ENCODE assay signal across 27 cellular contexts in genomic region chr13:80973721-80974120, GRCh38.
DNase-seq lines count a peak whose midpoint lies in the region; ATAC-seq, FAIRE-seq and TF ChIP-seq lines count a peak whose summit lies in the region.
"Had no signal": no experiment of that assay in that cellular context is flagged by ENCODE, and none has a peak within 500 bp of the region (broad histone marks: within the 10 kb centered on the region; RNA-seq: fewer than 3 reads in every experiment).

No MANE protein-coding gene starts in this region.

- dilution Hi-C loops in keratinocyte (cut with MboI; ENCODE audit: extremely low pct_ligation_motif_present, low sequenced_read_pairs), result no loop called here

- no peaks in the 10 kb centered on the region for H3K4me1 Mint-ChIP-seq in stimulated activated memory B cell treated with anti-CD40 and anti-IgM and Interleukin-4, amounts not matched to agents 10 μg/mL and 1 μg/mL and 100 μg/mL, for 72 hours
- H3K4me1 Mint-ChIP-seq: CD14-positive monocyte; CD8-positive, alpha-beta memory T cell had no signal

- H3K27me3 Mint-ChIP-seq in stimulated activated memory B cell treated with anti-CD40 and anti-IgM and Interleukin-4, amounts not matched to agents 10 μg/mL and 1 μg/mL and 100 μg/mL, for 72 hours, result no peaks in the 10 kb centered on the region
- H3K27me3 Mint-ChIP-seq: CD4-positive, alpha-beta T cell; CD8-positive, alpha-beta memory T cell had no signal

- FAIRE-seq in bronchial epithelial cell (lab: Jason Lieb, UNC), result no peak
- peak; percentile 46 for FAIRE-seq in keratinocyte (lab: Jason Lieb, UNC)
- FAIRE-seq: A549, D721Med, GM12891, GM19239, H1 had no signal

- ATAC-seq in GM18867 (IDR thresholded peaks at IDR 0.05; ENCODE audit: unreplicated experiment), result no peak
- no peak for ATAC-seq in stimulated activated memory B cell treated with anti-CD40 and anti-IgM and Interleukin-4, amounts not matched to agents 10 μg/mL and 1 μg/mL and 100 μg/mL, for 72 hours
- ATAC-seq: A549, HCT116 had no signal

- H4K20me1 ChIP-seq in keratinocyte (ENCODE audit: control insufficient read depth, extremely low read depth, insufficient read depth, low read length), result no peaks in the 10 kb centered on the region
- H4K20me1 ChIP-seq: BLaER1 treated with 17β-estradiol and CSF1 and Interleukin-3, amounts not matched to agents 10 nM and 100 nM had no signal

- H3K4me3 Mint-ChIP-seq in stimulated activated memory B cell treated with anti-CD40 and anti-IgM and Interleukin-4, amounts not matched to agents 10 μg/mL and 1 μg/mL and 100 μg/mL, for 72 hours, result no peak overlapping the region
- H3K4me3 Mint-ChIP-seq: CD14-positive monocyte; CD4-positive, alpha-beta T cell; CD8-positive, alpha-beta memory T cell had no signal

- no peaks in the 10 kb centered on the region for H3K36me3 Mint-ChIP-seq in stimulated activated memory B cell treated with anti-CD40 and anti-IgM and Interleukin-4, amounts not matched to agents 10 μg/mL and 1 μg/mL and 100 μg/mL, for 72 hours
- H3K36me3 Mint-ChIP-seq: CD14-positive monocyte; CD8-positive, alpha-beta memory T cell had no signal

- peak; percentile 13 for DNase-seq in HCEC 1CT
- DNase-seq in bronchial epithelial cell (ENCODE audit: low read depth), result peak; percentile 49
- peak; percentile 52 for DNase-seq in epithelial cell of esophagus (ENCODE audit: low read depth)
- no peak for DNase-seq in keratinocyte (ENCODE audit: low read depth, low spot score)
- no peak for DNase-seq in NCI-H2171 treated with DMSO at 0.1 percent for 48 hours (lab: John Stamatoyannopoulos, UW)
- DNase-seq: 8988T; ACHN; AML-193; BE2C; CD4-positive, alpha-beta T cell; CD8-positive, alpha-beta memory T cell; DMS 273 treated with DMSO at 0.1 percent for 48 hours; DMS79; EL; GF-D8; GM23248; H7 had no signal

- H3K79me2 ChIP-seq in keratinocyte (ENCODE audit: control insufficient read depth, insufficient read depth, low read length), result no peaks in the 10 kb centered on the region

- TF ChIP-seq CTCF in bronchial epithelial cell (IDR thresholded peaks at IDR 0.05; ENCODE audit: insufficient read depth, low read length, severe bottlenecking), result no peak
- no peak for TF ChIP-seq CTCF in epithelial cell of esophagus (IDR thresholded peaks at IDR 0.05; ENCODE audit: insufficient read depth, low read depth, low read length, missing control alignments)
- TF ChIP-seq CTCF in keratinocyte (optimal IDR thresholded peaks at IDR 0.05 in 1 of 3, IDR thresholded peaks at IDR 0.05 in 1 of 3, conservative IDR thresholded peaks at IDR 0.05 in 1 of 3; ENCODE audit: extremely low read depth in 1 of 3, insufficient read depth in 2 of 3, low read length in 3 of 3), result no peak

- H3K9me3 Mint-ChIP-seq in stimulated activated memory B cell treated with anti-CD40 and anti-IgM and Interleukin-4, amounts not matched to agents 10 μg/mL and 1 μg/mL and 100 μg/mL, for 72 hours, result no peaks in the 10 kb centered on the region
- H3K9me3 Mint-ChIP-seq: CD4-positive, alpha-beta T cell; CD8-positive, alpha-beta memory T cell had no signal

- H3K9ac ChIP-seq in keratinocyte (ENCODE audit: control insufficient read depth, extremely low read depth, insufficient read depth, low read length), result no peak overlapping the region
- H3K9ac ChIP-seq: BLaER1 treated with 17β-estradiol and CSF1 and Interleukin-3, amounts not matched to agents 10 nM and 100 nM; GM23248 had no signal

- no peak overlapping the region for H2AFZ ChIP-seq in keratinocyte (ENCODE audit: control insufficient read depth, low read length)
- H2AFZ ChIP-seq: GM23248 had no signal

- no peaks in the 10 kb centered on the region for H3K4me1 ChIP-seq in keratinocyte (ENCODE audit: control insufficient read depth, extremely low read depth, insufficient read depth, low read length)
- H3K4me1 ChIP-seq: A549, BE2C had no signal

- no peaks in the 10 kb centered on the region for H3K9me1 ChIP-seq in keratinocyte (ENCODE audit: control insufficient read depth, extremely low read depth, insufficient read depth, low read length)

- H3K27me3 ChIP-seq in bronchial epithelial cell (ENCODE audit: control insufficient read depth, insufficient read depth, low read length) (no peaks in the 10 kb centered on the region), keratinocyte (ENCODE audit: control insufficient read depth, extremely low read depth, insufficient read depth, low read length) (no peaks in the 10 kb centered on the region)
- H3K27me3 ChIP-seq: BE2C; BLaER1 treated with 17β-estradiol and CSF1 and Interleukin-3, amounts not matched to agents 10 nM and 100 nM had no signal

- H3K4me2 ChIP-seq in keratinocyte (ENCODE audit: control insufficient read depth, extremely low read depth, insufficient read depth, low read depth, low read length), result no peak overlapping the region
- H3K4me2 ChIP-seq: A549; BLaER1 treated with 17β-estradiol and CSF1 and Interleukin-3, amounts not matched to agents 10 nM and 100 nM had no signal

- H3K4me3 ChIP-seq in bronchial epithelial cell (ENCODE audit: low read depth, low read length) (no peak overlapping the region), epithelial cell of esophagus (ENCODE audit: low read length) (no peak overlapping the region), keratinocyte (ENCODE audit: control insufficient read depth in 2 of 3, extremely low read depth in 1 of 3, insufficient read depth in 2 of 3, low read depth in 1 of 3, low read length in 3 of 3) (no peak overlapping the region)
- H3K4me3 ChIP-seq: A549; BLaER1 treated with 17β-estradiol and CSF1 and Interleukin-3, amounts not matched to agents 10 nM and 100 nM; GM23248 had no signal

- H3K9me3 ChIP-seq in keratinocyte (ENCODE audit: control insufficient read depth, low read depth, low read length), result no peaks in the 10 kb centered on the region
- H3K9me3 ChIP-seq: A549, BE2C had no signal

- H3K36me3 ChIP-seq in bronchial epithelial cell (ENCODE audit: control insufficient read depth, insufficient read depth, low read length), result no peaks in the 10 kb centered on the region
- H3K36me3 ChIP-seq in keratinocyte (ENCODE audit: control insufficient read depth in 2 of 2, extremely low read depth in 1 of 2, insufficient read depth in 2 of 2, low read length in 2 of 2), result no peaks in the 10 kb centered on the region
- H3K36me3 ChIP-seq: BE2C; BLaER1 treated with 17β-estradiol and CSF1 and Interleukin-3, amounts not matched to agents 10 nM and 100 nM had no signal

- H3K27ac Mint-ChIP-seq in stimulated activated memory B cell treated with anti-CD40 and anti-IgM and Interleukin-4, amounts not matched to agents 10 μg/mL and 1 μg/mL and 100 μg/mL, for 72 hours, result no peak overlapping the region
- H3K27ac Mint-ChIP-seq: CD14-positive monocyte; CD4-positive, alpha-beta T cell; CD8-positive, alpha-beta memory T cell had no signal

- no peak overlapping the region for H3K27ac ChIP-seq in keratinocyte (ENCODE audit: control insufficient read depth, insufficient read depth, low read length)
- H3K27ac ChIP-seq: A549; BLaER1 treated with 17β-estradiol and CSF1 and Interleukin-3, amounts not matched to agents 10 nM and 100 nM; GM23248 had no signal

Comparison
In these comparisons a context has a peak if more than half of its experiments do, and no peak if none do; other contexts are left out.
1. DNase-seq: peak in HCEC 1CT (single experiment), bronchial epithelial cell (single experiment) and epithelial cell of esophagus (single experiment); none in keratinocyte (single experiment) and NCI-H2171 treated with DMSO at 0.1 percent for 48 hours (single experiment).